Comparison of ENCODE assay signal across 22 cellular contexts in the genomic region with DNA sequence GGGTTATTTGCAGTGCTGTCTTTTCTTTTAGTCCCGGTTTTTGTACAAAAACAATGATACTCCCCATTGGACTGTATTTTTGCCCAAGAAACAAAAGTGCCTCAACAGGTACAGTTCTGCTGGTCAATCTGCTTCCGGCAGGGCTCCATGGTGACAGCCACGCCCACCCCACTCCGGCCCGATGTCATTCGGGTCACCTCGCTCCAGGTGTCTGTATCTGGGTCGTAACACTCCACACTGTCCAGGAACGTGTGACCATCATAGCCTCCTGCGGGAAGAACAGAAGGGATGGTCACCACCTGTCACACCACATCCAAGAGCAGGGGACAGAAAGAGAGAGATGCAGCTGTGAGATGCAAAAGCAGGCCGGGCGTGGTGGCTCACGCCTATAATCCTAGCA. TPM values are rescaled to one million over a fixed set of nuclear protein-coding genes. Genes with fewer than 3 reads are reported as not detected.
"Had no signal": no experiment of that assay in that cellular context is flagged by ENCODE, and none has a peak within 500 bp of the region (broad histone marks: within the 10 kb centered on the region; RNA-seq: fewer than 3 reads in every experiment).

No MANE protein-coding gene starts in this region.

- H3K4me1 Mint-ChIP-seq: activated T-helper 17 cell treated with anti-CD3 and anti-CD28 coated beads, Interleukin-2, amount 50 U/mL, for 72 hours had no signal

- FAIRE-seq: K562, RCC 7860 had no signal

- H3K9me3 Mint-ChIP-seq: activated CD4-positive, alpha-beta T cell treated with anti-CD3 and anti-CD28 coated beads, Interleukin-2, amount 10 ng/mL, durations not matched to agents 24 days and 14 days; activated naive CD4-positive, alpha-beta T cell treated with anti-CD3 and anti-CD28 coated beads, Interleukin-2, amount 10 ng/mL, durations not matched to agents 7 days and 5 days; activated naive CD8-positive, alpha-beta T cell treated with anti-CD3 and anti-CD28 coated beads for 36 hours; activated T-helper 17 cell treated with anti-CD3 and anti-CD28 coated beads, Interleukin-2, amount 50 U/mL, for 72 hours; T-helper 1 cell treated with Interleukin-12 subunit alpha and Interleukin-12 subunit beta and Interleukin-4 antibody, amounts not matched to agents 30 μg/mL and 1 μg/mL, for 36 hours had no signal

- DNase-seq: activated CD4-positive, alpha-beta T cell treated with anti-CD3 and anti-CD28 coated beads, Interleukin-2, amount 10 ng/mL, durations not matched to agents 24 days and 14 days; activated CD4-positive, alpha-beta T cell treated with anti-CD3 and anti-CD28 coated beads, Interleukin-2, amount 50 U/mL, for 48 hours; activated CD4-positive, CD25-positive, alpha-beta regulatory T cell treated with anti-CD3 and anti-CD28 coated beads, Interleukin-2, amount 50 U/mL, for 72 hours; activated CD8-positive, alpha-beta memory T cell treated with anti-CD3 and anti-CD28 coated beads, Interleukin-2, amount 10 ng/mL, durations not matched to agents 7 days and 5 days; activated gamma-delta T cell; activated naive CD4-positive, alpha-beta T cell treated with anti-CD3 and anti-CD28 coated beads, Interleukin-2, amount 10 ng/mL, durations not matched to agents 7 days and 5 days; activated naive CD8-positive, alpha-beta T cell treated with anti-CD3 and anti-CD28 coated beads for 36 hours; activated T-cell treated with anti-CD3 and anti-CD28 coated beads, Interleukin-2, amount 50 U/mL, for 48 hours; Karpas-422; MM.1S; NCI-H1105 treated with DMSO at 0.1 percent for 48 hours; NCI-H1436 treated with DMSO at 0.1 percent for 48 hours; NCI-H187 treated with DMSO at 0.1 percent for 48 hours; NCI-H2081 treated with DMSO at 0.1 percent for 48 hours; NCI-H446; NCI-H524; PC-3; SHP77 treated with DMSO at 0.1 percent for 48 hours had no signal

- H3K4me3 ChIP-seq: K562 had no signal

- H3K27ac Mint-ChIP-seq: activated CD4-positive, alpha-beta T cell treated with anti-CD3 and anti-CD28 coated beads, Interleukin-2, amount 10 ng/mL, durations not matched to agents 24 days and 14 days; activated CD8-positive, alpha-beta memory T cell treated with anti-CD3 and anti-CD28 coated beads, Interleukin-2, amount 10 ng/mL, durations not matched to agents 7 days and 5 days; activated naive CD4-positive, alpha-beta T cell treated with anti-CD3 and anti-CD28 coated beads, Interleukin-2, amount 10 ng/mL, durations not matched to agents 7 days and 5 days; activated naive CD8-positive, alpha-beta T cell treated with anti-CD3 and anti-CD28 coated beads for 36 hours; activated T-helper 17 cell treated with anti-CD3 and anti-CD28 coated beads, Interleukin-2, amount 50 U/mL, for 72 hours; T-helper 1 cell treated with Interleukin-12 subunit alpha and Interleukin-12 subunit beta and Interleukin-4 antibody, amounts not matched to agents 30 μg/mL and 1 μg/mL, for 36 hours had no signal

- H3K4me3 Mint-ChIP-seq: activated CD4-positive, alpha-beta T cell treated with anti-CD3 and anti-CD28 coated beads, Interleukin-2, amount 10 ng/mL, durations not matched to agents 24 days and 14 days; activated CD8-positive, alpha-beta memory T cell treated with anti-CD3 and anti-CD28 coated beads, Interleukin-2, amount 10 ng/mL, durations not matched to agents 7 days and 5 days; activated naive CD4-positive, alpha-beta T cell treated with anti-CD3 and anti-CD28 coated beads, Interleukin-2, amount 10 ng/mL, durations not matched to agents 7 days and 5 days; activated naive CD8-positive, alpha-beta T cell treated with anti-CD3 and anti-CD28 coated beads for 36 hours; activated T-helper 17 cell treated with anti-CD3 and anti-CD28 coated beads, Interleukin-2, amount 50 U/mL, for 72 hours; T-helper 1 cell treated with Interleukin-12 subunit alpha and Interleukin-12 subunit beta and Interleukin-4 antibody, amounts not matched to agents 30 μg/mL and 1 μg/mL, for 36 hours had no signal

- H3K27me3 Mint-ChIP-seq: activated CD4-positive, alpha-beta T cell treated with anti-CD3 and anti-CD28 coated beads, Interleukin-2, amount 10 ng/mL, durations not matched to agents 24 days and 14 days; activated CD8-positive, alpha-beta memory T cell treated with anti-CD3 and anti-CD28 coated beads, Interleukin-2, amount 10 ng/mL, durations not matched to agents 7 days and 5 days; activated naive CD4-positive, alpha-beta T cell treated with anti-CD3 and anti-CD28 coated beads, Interleukin-2, amount 10 ng/mL, durations not matched to agents 7 days and 5 days; activated naive CD8-positive, alpha-beta T cell treated with anti-CD3 and anti-CD28 coated beads for 36 hours; activated T-helper 17 cell treated with anti-CD3 and anti-CD28 coated beads, Interleukin-2, amount 50 U/mL, for 72 hours had no signal

- ATAC-seq: activated CD8-positive, alpha-beta memory T cell treated with anti-CD3 and anti-CD28 coated beads, Interleukin-2, amount 10 ng/mL, durations not matched to agents 7 days and 5 days; activated T-helper 17 cell treated with anti-CD3 and anti-CD28 coated beads, Interleukin-2, amount 50 U/mL, for 72 hours; K562; PC-3 had no signal

RNA-seq across cellular contexts. Expression of a gene that starts 30.7 kb away (rescaled TPM):
- total RNA-seq: activated CD4-positive, alpha-beta T cell treated with anti-CD3 and anti-CD28 coated beads, Interleukin-2, amount 10 ng/mL, durations not matched to agents 24 days and 14 days; activated naive CD8-positive, alpha-beta T cell treated with anti-CD3 and anti-CD28 coated beads for 36 hours had no signal
